11 cellular contexts compared by ENCODE assay signal in the genomic region with DNA sequence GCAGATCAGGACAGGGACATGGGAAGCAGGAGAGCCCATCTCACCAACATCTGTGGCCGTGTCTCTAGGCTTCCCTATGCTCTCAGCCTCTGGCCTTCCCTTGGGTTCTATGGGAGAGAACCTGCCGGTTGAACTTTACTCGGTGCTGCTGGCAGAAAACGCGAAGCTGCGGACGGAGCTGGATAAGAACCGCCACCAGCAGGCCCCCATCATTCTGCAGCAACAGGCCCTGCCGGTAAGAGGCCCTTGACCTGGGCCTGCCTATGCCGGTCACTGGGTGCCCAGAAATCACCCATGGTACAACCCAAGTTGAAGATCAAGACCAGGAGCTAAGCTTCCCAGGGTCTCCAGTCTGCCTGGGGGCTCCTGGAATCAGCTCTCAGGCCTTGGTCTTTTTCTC. TPM values are rescaled to one million over a fixed set of nuclear protein-coding genes. Genes with fewer than 3 reads are reported as not detected.
"Had no signal": no experiment of that assay in that cellular context is flagged by ENCODE, and none has a peak within 500 bp of the region (broad histone marks: within the 10 kb centered on the region; RNA-seq: fewer than 3 reads in every experiment).

No MANE protein-coding gene starts in this region.

- H3K4me3 ChIP-seq: GM23248, HAP-1, K562 had no signal

- ATAC-seq: HCT116, K562 had no signal

- H3K9me3 Mint-ChIP-seq: HFFc6 had no signal

- H3K9ac ChIP-seq: GM23248 had no signal

- DNase-seq: GM23248, GOT3, H7, HFFc6, IMR-90 had no signal

- H3K36me3 ChIP-seq: HAP-1 had no signal

- H3K4me3 Mint-ChIP-seq: HFFc6 had no signal

- H3K4me1 ChIP-seq: HAP-1 had no signal

- H2AFZ ChIP-seq: GM23248 had no signal

- H3K27ac ChIP-seq: GM23248 had no signal

- FAIRE-seq: HTR-8/SVneo, K562 had no signal

- H3K27ac Mint-ChIP-seq: HFFc6 had no signal

- H3K9me3 ChIP-seq: HAP-1 had no signal

RNA-seq across cellular contexts. Expression of gene CYP11A1, which starts 34.8 kb away (rescaled TPM):
- total RNA-seq: H4, HT-29 had no signal
